30 cellular contexts compared by ENCODE assay signal in the genomic region with DNA sequence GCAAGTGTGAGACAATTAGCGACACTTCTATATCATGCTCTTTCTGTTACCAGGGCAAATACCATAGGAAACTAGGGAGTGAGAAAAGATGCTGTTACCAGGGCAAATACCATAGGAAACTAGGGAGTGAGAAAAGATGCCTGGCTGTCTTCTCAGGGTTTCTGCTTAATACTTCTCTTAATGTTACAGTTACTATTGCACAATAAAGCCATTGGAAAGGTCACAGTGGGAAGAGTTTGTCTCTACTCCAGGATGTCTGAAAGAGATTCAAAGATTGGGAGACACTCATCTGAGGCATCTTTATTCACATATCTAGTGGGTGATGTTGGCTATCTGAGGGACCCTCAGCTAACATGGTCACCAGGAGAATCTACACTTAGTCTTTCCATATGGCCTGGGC.
"Had no signal": no experiment of that assay in that cellular context is flagged by ENCODE, and none has a peak within 500 bp of the region (broad histone marks: within the 10 kb centered on the region; RNA-seq: fewer than 3 reads in every experiment).

No MANE protein-coding gene starts in this region.

- H3K27me3 ChIP-seq: brain microvascular endothelial cell, cardiac muscle cell had no signal

- H3K27ac ChIP-seq: brain microvascular endothelial cell, cardiac muscle cell, SK-N-MC had no signal

- H3K4me3 ChIP-seq: cardiac muscle cell, SK-N-MC had no signal

- H3K36me3 ChIP-seq: brain microvascular endothelial cell, cardiac muscle cell had no signal

- ATAC-seq: activated CD8-positive, alpha-beta memory T cell treated with anti-CD3 and anti-CD28 coated beads, Interleukin-2, amount 10 ng/mL, durations not matched to agents 7 days and 5 days; activated naive CD4-positive, alpha-beta T cell treated with anti-CD3 and anti-CD28 coated beads, Interleukin-2, amount 50 U/mL, for 72 hours; activated naive CD8-positive, alpha-beta T cell treated with anti-CD3 and anti-CD28 coated beads, Interleukin-2, amount 50 U/mL, for 24 hours; Panc1; Right ventricle myocardium inferior; T-cell had no signal

- DNase-seq: activated B cell treated with CpG ODN at 0.5 μM for 24 hours; activated CD4-positive, alpha-beta T cell treated with anti-CD3 and anti-CD28 coated beads for 1 hour; activated CD4-positive, alpha-beta T cell treated with anti-CD3 and anti-CD28 coated beads, Interleukin-2, amount 10 ng/mL, durations not matched to agents 24 days and 14 days; activated CD4-positive, alpha-beta T cell treated with anti-CD3 and anti-CD28 coated beads, Interleukin-2, amount 50 U/mL, for 48 hours; activated CD8-positive, alpha-beta memory T cell treated with anti-CD3 and anti-CD28 coated beads, Interleukin-2, amount 10 ng/mL, durations not matched to agents 7 days and 5 days; activated effector memory CD4-positive, alpha-beta T cell treated with Interleukin-2 at 50 U/mL for 16 hours; activated naive CD4-positive, alpha-beta T cell treated with Interleukin-2 at 50 U/mL for 16 hours; activated naive CD8-positive, alpha-beta T cell treated with anti-CD3 and anti-CD28 coated beads, Interleukin-2, amount 50 U/mL, for 24 hours; activated T-cell treated with anti-CD3 and anti-CD28 coated beads, Interleukin-2, amount 50 U/mL, for 24 hours; brain microvascular endothelial cell; Kasumi-1; KBM-7; NCI-H146; NCI-H187 treated with DMSO at 0.1 percent for 48 hours; NCI-H2081 treated with DMSO at 0.1 percent for 48 hours; NCI-H2171; NCI-H2227 treated with DMSO at 0.1 percent for 48 hours; NCI-H446 treated with DMSO at 0.1 percent for 48 hours; NCI-H524 treated with DMSO at 0.1 percent for 48 hours; NCI-H748 treated with DMSO at 0.1 percent for 48 hours; OCI-M1; RPMI8226; T-cell; T-helper 2 cell; T1000 had no signal
